11 cellular contexts compared by ENCODE assay signal in the genomic region with DNA sequence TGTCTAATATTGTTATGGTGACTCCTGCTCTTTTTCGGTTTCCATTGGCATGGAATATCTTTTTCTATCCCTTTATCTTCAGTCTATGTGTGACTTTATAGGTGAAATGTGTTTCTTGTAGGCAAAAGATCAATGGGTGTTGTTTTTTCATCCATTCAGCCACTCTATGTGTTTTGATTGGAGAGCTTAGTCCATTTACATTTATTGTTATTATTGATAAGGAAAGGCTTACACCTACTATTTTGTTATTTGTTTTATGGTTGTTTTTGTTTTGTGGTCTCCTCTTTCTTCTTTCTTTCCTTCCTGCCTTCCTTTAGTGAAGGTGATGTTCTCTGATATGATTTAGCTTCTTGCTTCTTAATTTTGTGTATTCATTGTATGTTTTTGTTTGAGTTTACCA.
"Had no signal": no experiment of that assay in that cellular context is flagged by ENCODE, and none has a peak within 500 bp of the region (broad histone marks: within the 10 kb centered on the region; RNA-seq: fewer than 3 reads in every experiment).

No MANE protein-coding gene starts in this region.

- H3K4me2 ChIP-seq: GM23338 had no signal

- H3K27ac ChIP-seq: GM23248 had no signal

- ATAC-seq: GM23338, HCT116 had no signal

- H3K9me3 ChIP-seq: HAP-1 had no signal

- DNase-seq: GM23248, GOT3, H7, H9, HCEC 1CT, HFFc6 had no signal

- H3K9ac ChIP-seq: GM23248 had no signal

- H3K4me3 ChIP-seq: GM23248, GM23338, HAP-1 had no signal

- H3K36me3 ChIP-seq: HAP-1 had no signal

- FAIRE-seq: H1, H54 had no signal

- H2AFZ ChIP-seq: GM23248, GM23338 had no signal

- H3K4me1 ChIP-seq: HAP-1 had no signal
